ENCODE assay signal across 22 cellular contexts in the genomic region with DNA sequence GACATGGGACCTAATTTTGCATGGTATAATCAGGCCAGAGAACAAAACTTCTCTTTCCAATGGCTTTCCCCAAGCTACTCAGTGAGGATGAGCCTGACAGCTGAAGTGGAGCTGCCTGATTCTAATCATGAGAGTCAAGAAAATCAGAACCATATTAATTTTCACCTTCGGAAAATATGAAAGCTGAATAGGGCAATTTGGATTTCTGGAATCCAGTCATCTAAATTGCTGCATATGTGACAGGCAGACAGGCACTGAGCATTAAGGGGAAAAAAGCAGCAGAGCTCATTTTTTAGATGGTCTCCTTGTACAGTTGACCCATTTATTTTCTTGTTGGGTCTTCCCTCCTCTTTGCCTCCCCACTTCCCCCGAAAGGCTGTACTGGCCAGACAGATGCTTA.
"Had no signal": no experiment of that assay in that cellular context is flagged by ENCODE, and none has a peak within 500 bp of the region (broad histone marks: within the 10 kb centered on the region; RNA-seq: fewer than 3 reads in every experiment).

No MANE protein-coding gene starts in this region.

- H3K27me3 ChIP-seq: right atrium auricular region, right lobe of liver, tibial nerve, upper lobe of left lung, vagina had no signal

- H3K27ac Mint-ChIP-seq: nephron; stimulated activated memory B cell treated with anti-CD40 and anti-IgM and Interleukin-4, amounts not matched to agents 10 μg/mL and 1 μg/mL and 100 μg/mL, for 72 hours; stimulated activated naive CD8-positive, alpha-beta T cell treated with anti-CD3 and anti-CD28 coated beads, Interleukin-15, amount 100 ng/mL, for 72 hours had no signal

- H3K36me3 ChIP-seq: right atrium auricular region, tibial nerve, upper lobe of left lung, vagina had no signal

- H3K4me1 ChIP-seq: right lobe of liver, upper lobe of left lung had no signal

- H3K27ac ChIP-seq: left ventricle myocardium inferior, right atrium auricular region, right lobe of liver, upper lobe of left lung, vagina had no signal

- H3K4me3 ChIP-seq: left ventricle myocardium inferior, lung, right atrium auricular region, right lobe of liver, smooth muscle cell, tibial nerve, upper lobe of left lung, vagina had no signal

- H3K4me3 Mint-ChIP-seq: naive thymus-derived CD8-positive, alpha-beta T cell; nephron; stimulated activated memory B cell treated with anti-CD40 and anti-IgM and Interleukin-4, amounts not matched to agents 10 μg/mL and 1 μg/mL and 100 μg/mL, for 72 hours; stimulated activated naive CD8-positive, alpha-beta T cell treated with anti-CD3 and anti-CD28 coated beads, Interleukin-15, amount 100 ng/mL, for 72 hours had no signal

- H3K4me2 ChIP-seq: smooth muscle cell had no signal

- DNase-seq: head of caudate nucleus; islet precursor cell; left ventricle myocardium inferior; naive thymus-derived CD8-positive, alpha-beta T cell; nucleus accumbens; right lobe of liver; stimulated activated CD4-positive, alpha-beta T cell treated with anti-CD3 and anti-CD28 coated beads, Interleukin-1b, Interleukin-23, amount 100 ng/mL, for 48 hours; stimulated activated CD4-positive, alpha-beta T cell treated with anti-CD3 and anti-CD28 coated beads, Interleukin-2, amount 100 ng/mL, for 48 hours; stimulated activated CD4-positive, alpha-beta T cell treated with anti-CD3 and anti-CD28 coated beads, Interleukin-4, amount 100 ng/mL, for 4 hours; stimulated activated CD8-positive, alpha-beta memory T cell treated with anti-CD3 and anti-CD28 coated beads, Interleukin-4, amount 100 ng/mL, for 48 hours; stimulated activated naive CD4-positive, alpha-beta T cell treated with Interleukin-2 at 50 U/mL for 16 hours; stimulated activated naive CD8-positive, alpha-beta T cell treated with anti-CD3 and anti-CD28 coated beads, Interleukin-15, amount 100 ng/mL, for 72 hours; substantia nigra; upper lobe of left lung had no signal

- H3K36me3 Mint-ChIP-seq: stimulated activated memory B cell treated with anti-CD40 and anti-IgM and Interleukin-4, amounts not matched to agents 10 μg/mL and 1 μg/mL and 100 μg/mL, for 72 hours had no signal

- H3K27me3 Mint-ChIP-seq: progenitor cell of endocrine pancreas; stimulated activated memory B cell treated with anti-CD40 and anti-IgM and Interleukin-4, amounts not matched to agents 10 μg/mL and 1 μg/mL and 100 μg/mL, for 72 hours; stimulated activated naive CD8-positive, alpha-beta T cell treated with anti-CD3 and anti-CD28 coated beads, Interleukin-15, amount 100 ng/mL, for 72 hours had no signal

- H3K9me3 ChIP-seq: left ventricle myocardium inferior, right atrium auricular region, right lobe of liver, upper lobe of left lung, vagina had no signal

- ATAC-seq: naive thymus-derived CD8-positive, alpha-beta T cell; stimulated activated memory B cell treated with anti-CD40 and anti-IgM and Interleukin-4, amounts not matched to agents 10 μg/mL and 1 μg/mL and 100 μg/mL, for 72 hours; stimulated activated naive CD8-positive, alpha-beta T cell treated with anti-CD3 and anti-CD28 coated beads, Interleukin-15, amount 100 ng/mL, for 72 hours had no signal

- H3K9me3 Mint-ChIP-seq: naive thymus-derived CD8-positive, alpha-beta T cell; nephron; stimulated activated memory B cell treated with anti-CD40 and anti-IgM and Interleukin-4, amounts not matched to agents 10 μg/mL and 1 μg/mL and 100 μg/mL, for 72 hours; stimulated activated naive CD8-positive, alpha-beta T cell treated with anti-CD3 and anti-CD28 coated beads, Interleukin-15, amount 100 ng/mL, for 72 hours had no signal

- H3K4me1 Mint-ChIP-seq: stimulated activated memory B cell treated with anti-CD40 and anti-IgM and Interleukin-4, amounts not matched to agents 10 μg/mL and 1 μg/mL and 100 μg/mL, for 72 hours had no signal
